7 cellular contexts compared by ENCODE assay signal in the genomic region with DNA sequence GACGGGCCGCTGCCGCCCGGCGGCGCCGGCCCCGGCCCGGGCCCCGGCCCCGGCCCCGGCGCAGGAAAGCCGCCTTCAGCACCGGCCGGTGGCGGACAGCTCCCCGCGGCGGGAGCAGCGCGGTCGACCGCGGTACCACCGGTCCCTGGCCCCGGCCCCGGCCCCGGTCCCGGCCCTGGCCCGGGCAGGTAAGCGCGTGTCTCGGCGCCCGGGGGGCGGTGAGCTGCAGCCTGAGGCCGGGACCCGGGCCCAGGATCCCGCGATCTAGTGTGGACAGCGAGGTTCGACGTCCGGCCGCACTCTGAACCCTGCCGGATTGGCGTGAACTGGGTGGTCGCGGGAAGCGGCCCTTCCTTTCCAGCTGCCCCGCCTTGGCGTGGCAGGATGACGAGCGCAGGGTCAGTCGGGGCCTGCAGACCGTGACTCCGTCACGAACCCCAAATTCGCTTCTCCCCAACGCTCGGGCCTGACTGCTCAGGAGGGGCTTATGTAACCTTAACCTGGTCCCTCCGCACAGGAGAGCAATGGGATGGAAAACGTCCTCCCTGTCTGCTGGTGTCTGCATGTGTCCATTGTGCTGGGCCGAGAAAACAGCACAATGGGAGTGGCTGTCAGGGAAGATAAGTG. TPM values are rescaled to one million over a fixed set of nuclear protein-coding genes. Genes with fewer than 3 reads are reported as not detected.
A peak's percentile ranks its signal among the peaks of the same experiment; 100 is the strongest.
DNase-seq lines count a peak whose midpoint lies in the region; ATAC-seq and TF ChIP-seq lines count a peak whose summit lies in the region.

No MANE protein-coding gene starts in this region.

- ATAC-seq in GM18907 (IDR thresholded peaks at IDR 0.05; ENCODE audit: unreplicated experiment) (peak; percentile 55), HG02885 (IDR thresholded peaks at IDR 0.05; ENCODE audit: poor library complexity, unreplicated experiment) (peak; percentile 69)

- H3K4me3 ChIP-seq in brain microvascular endothelial cell (ENCODE audit: low read depth, low read length) = peak overlapping the region; percentile 36

- TF ChIP-seq CTCF in brain microvascular endothelial cell (IDR thresholded peaks at IDR 0.05; ENCODE audit: low read depth, low read length, missing control alignments) = no peak

- in situ Hi-C loops in brain microvascular endothelial cell (cut with HindIII; ENCODE audit: low pct_ligation_motif_present, low sequenced_read_pairs) = loop anchor here (25.0 kb wide), 1 partner anchor 108 kb away; a partner anchor contains a TSS

- DNase-seq in SK-N-DZ (ENCODE audit: low spot score) = peak; percentile 13
- DNase-seq in brain microvascular endothelial cell = no peak
- DNase-seq in left kidney (ENCODE audit: low read depth, low spot score) = peak; percentile 79
- DNase-seq in stimulated activated CD4-positive, alpha-beta T cell treated with anti-CD3 and anti-CD28 coated beads, Interleukin-4, amount 100 ng/mL, for 48 hours (ENCODE audit: low read depth in 2 of 2) = peak; percentile 44 to 58
- no peak for DNase-seq in NCI-H1105 treated with DMSO at 0.1 percent for 48 hours (lab: John Stamatoyannopoulos, UW)

- peaks cover 8% of the 10 kb centered on the region for H3K27me3 ChIP-seq in brain microvascular endothelial cell (replicated peaks)

- H3K36me3 ChIP-seq in brain microvascular endothelial cell (replicated peaks) = no peaks in the 10 kb centered on the region

- H3K27ac ChIP-seq in brain microvascular endothelial cell = no peak overlapping the region

RNA-seq across cellular contexts. Expression of a gene that starts 0.5 kb away (rescaled TPM):
- 2.4 and 3.3 TPM in 2 replicates for polyA plus RNA-seq in SK-N-DZ (2014; cell fraction: cytosol; rRNA removed)
- polyA plus RNA-seq in SK-N-DZ (2014; cell fraction: nucleus; rRNA removed) = 1.5 and 3.2 TPM in 2 replicates

Comparison
In these comparisons a context has a peak if more than half of its experiments do, and no peak if none do; other contexts are left out.
1. DNase-seq: peak in SK-N-DZ (single experiment), left kidney (single experiment) and stimulated activated CD4-positive, alpha-beta T cell treated with anti-CD3 and anti-CD28 coated beads, Interleukin-4, amount 100 ng/mL, for 48 hours (2 of 2); none in brain microvascular endothelial cell (single experiment) and NCI-H1105 treated with DMSO at 0.1 percent for 48 hours (single experiment).